Comparison of ENCODE assay signal across 1 cellular context in the genomic region with DNA sequence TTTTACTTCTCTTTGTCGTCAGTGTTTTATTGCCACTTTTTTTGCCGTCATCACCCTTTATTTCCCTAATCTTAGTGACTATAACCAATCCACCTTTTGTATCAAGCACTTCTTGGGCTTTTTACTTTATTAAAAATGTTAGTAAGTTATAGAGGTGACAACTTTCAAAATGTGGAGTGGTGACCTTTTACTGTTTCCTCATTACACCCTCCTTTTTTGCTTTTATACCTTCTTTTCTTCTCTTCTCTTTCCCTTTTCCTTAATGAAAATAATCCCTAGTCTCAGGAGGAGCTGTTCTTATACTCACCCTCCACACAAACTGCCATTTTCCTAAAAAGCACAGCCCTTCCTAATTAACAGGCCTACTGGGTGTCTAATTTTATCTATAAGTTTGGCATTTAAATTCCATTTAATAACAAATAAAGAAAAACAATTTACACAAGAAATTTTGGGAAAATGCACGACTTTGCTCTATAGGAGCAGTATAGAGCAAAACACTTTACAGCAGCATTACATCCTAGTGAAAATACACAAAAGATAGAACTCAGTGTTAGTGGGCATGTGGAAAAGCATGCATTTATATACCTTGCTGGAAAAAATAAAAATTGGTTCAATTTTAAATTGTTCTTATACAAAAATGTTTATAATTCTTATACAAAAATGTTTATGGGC.
TF ChIP-seq lines count a peak whose summit lies in the region.

No MANE protein-coding gene starts in this region.

TF ChIP-seq in K562, 482 proteins besides CTCF, POLR2A, EP300 and RAD21 (continued from another document):
- TF ChIP-seq, protein P1, sequence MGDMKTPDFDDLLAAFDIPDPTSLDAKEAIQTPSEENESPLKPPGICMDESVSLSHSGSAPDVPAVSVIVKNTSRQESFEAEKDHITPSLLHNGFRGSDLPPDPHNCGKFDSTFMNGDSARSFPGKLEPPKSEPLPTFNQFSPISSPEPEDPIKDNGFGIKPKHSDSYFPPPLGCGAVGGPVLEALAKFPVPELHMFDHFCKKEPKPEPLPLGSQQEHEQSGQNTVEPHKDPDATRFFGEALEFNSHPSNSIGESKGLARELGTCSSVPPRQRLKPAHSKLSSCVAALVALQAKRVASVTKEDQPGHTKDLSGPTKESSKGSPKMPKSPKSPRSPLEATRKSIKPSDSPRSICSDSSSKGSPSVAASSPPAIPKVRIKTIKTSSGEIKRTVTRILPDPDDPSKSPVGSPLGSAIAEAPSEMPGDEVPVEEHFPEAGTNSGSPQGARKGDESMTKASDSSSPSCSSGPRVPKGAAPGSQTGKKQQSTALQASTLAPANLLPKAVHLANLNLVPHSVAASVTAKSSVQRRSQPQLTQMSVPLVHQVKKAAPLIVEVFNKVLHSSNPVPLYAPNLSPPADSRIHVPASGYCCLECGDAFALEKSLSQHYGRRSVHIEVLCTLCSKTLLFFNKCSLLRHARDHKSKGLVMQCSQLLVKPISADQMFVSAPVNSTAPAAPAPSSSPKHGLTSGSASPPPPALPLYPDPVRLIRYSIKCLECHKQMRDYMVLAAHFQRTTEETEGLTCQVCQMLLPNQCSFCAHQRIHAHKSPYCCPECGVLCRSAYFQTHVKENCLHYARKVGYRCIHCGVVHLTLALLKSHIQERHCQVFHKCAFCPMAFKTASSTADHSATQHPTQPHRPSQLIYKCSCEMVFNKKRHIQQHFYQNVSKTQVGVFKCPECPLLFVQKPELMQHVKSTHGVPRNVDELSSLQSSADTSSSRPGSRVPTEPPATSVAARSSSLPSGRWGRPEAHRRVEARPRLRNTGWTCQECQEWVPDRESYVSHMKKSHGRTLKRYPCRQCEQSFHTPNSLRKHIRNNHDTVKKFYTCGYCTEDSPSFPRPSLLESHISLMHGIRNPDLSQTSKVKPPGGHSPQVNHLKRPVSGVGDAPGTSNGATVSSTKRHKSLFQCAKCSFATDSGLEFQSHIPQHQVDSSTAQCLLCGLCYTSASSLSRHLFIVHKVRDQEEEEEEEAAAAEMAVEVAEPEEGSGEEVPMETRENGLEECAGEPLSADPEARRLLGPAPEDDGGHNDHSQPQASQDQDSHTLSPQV (IDR thresholded peaks at IDR 0.05): 0 out of 2 replicates have a peak, but pooled peaks have one; percentile 22
- TF ChIP-seq HDGF (IDR thresholded peaks at IDR 0.05) (0 out of 2 replicates have a peak, but pooled peaks have one; percentile 55), CREM (IDR thresholded peaks at IDR 0.05; ENCODE audit: low read depth) (peak; percentile 26; the same call in 1 of the 2 replicates), ZNF77 (CRISPR knock-in tag; IDR thresholded peaks at IDR 0.05) (no peak), DPF2 (IDR thresholded peaks at IDR 0.05) (0 out of 2 replicates have a peak, but pooled peaks have one; percentile 12)
TF ChIP-seq in K562: peak in this region for 6.
